In the genomic region with DNA sequence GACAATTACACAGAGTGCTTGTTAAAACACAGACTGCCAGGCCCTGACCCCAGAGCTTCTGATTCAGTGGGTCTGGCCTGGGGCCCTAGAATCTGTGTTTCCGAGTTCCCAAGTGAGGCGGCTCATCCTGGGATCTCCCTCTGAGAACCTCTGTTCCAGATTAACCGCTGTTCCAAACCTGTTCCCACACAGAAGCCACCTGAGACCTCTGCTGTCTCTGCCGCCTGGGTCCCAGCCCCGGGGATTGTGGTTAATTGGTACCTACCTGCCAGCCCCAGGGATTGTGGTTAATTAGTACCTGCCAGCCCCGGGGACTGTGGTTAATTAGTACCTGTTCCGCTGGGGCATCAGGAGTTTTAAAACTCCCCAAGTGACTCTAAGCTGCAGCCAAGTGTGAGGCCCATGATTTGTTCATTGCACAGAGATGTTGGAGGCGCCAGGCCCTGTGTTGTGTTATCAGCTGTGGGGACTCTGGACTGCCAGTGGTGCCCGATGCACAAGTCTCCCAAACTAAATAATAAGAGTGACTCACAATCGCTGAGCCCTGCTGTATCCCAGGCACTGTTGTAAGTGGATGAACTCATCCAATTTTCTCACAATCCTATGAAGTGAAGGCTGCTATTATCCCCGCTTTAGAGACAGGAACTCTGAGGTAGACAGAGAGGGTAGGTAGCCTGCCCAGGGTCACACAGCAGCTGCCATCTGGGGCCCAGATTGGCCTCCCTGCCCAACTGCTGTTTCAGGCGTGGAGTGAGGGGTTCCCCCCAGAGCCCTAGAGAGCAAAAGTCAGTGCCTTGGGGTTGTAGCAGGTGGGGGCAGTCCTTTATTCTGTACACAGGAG, we compare ENCODE assay signal across 30 cellular contexts.
DNase-seq lines count a peak whose midpoint lies in the region; ATAC-seq, FAIRE-seq and TF ChIP-seq lines count a peak whose summit lies in the region.
"Had no signal": no experiment of that assay in that cellular context is flagged by ENCODE, and none has a peak within 500 bp of the region (broad histone marks: within the 10 kb centered on the region; RNA-seq: fewer than 3 reads in every experiment).

No MANE protein-coding gene starts in this region.

- no peak overlapping the region for H2AFZ ChIP-seq in GM12878 (ENCODE audit: control insufficient read depth, low read depth, low read length)

- no peaks in the 10 kb centered on the region for H3K79me2 ChIP-seq in GM12878 (ENCODE audit: control insufficient read depth, insufficient read depth, low read length)

- no peaks in the 10 kb centered on the region for H3K36me3 Mint-ChIP-seq in activated T-helper 1 cell treated with anti-CD3 and anti-CD28 coated beads, Interleukin-12 subunit alpha, Interleukin-12 subunit beta, Interleukin-2, Interleukin-4 antibody, amounts not matched to agents 30 ng/mL and 10 ng/mL and 1 ng/mL, durations not matched to agents 14 hours and 24 hours and 36 hours (ENCODE audit: low read depth)
- H3K36me3 Mint-ChIP-seq: stimulated activated effector memory CD8-positive, alpha-beta T cell treated with anti-CD3 and anti-CD28 coated beads, Interleukin-12 subunit alpha, Interleukin-12 subunit beta, amount 100 ng/mL, for 72 hours had no signal

- no peak overlapping the region for H3K4me3 Mint-ChIP-seq in activated T-helper 1 cell treated with anti-CD3 and anti-CD28 coated beads, Interleukin-12 subunit alpha, Interleukin-12 subunit beta, Interleukin-2, Interleukin-4 antibody, amounts not matched to agents 30 ng/mL and 10 ng/mL and 1 ng/mL, durations not matched to agents 14 hours and 24 hours and 36 hours
- H3K4me3 Mint-ChIP-seq: stimulated activated effector memory CD8-positive, alpha-beta T cell treated with anti-CD3 and anti-CD28 coated beads, Interleukin-12 subunit alpha, Interleukin-12 subunit beta, amount 100 ng/mL, for 72 hours had no signal

- POLR2A ChIA-PET in GM12878 (lab: Charles Lee) = interaction anchor here (0.7 to 1.9 kb wide), 2 partner anchors 20 to 24 kb away, joined by 3 to 5 read pairs; no protein-coding TSS in a partner anchor

- no peak overlapping the region for H3K27ac ChIP-seq in GM12878 (ENCODE audit: control insufficient read depth, insufficient read depth)
- H3K27ac ChIP-seq: breast epithelium, esophagus muscularis mucosa, gastroesophageal sphincter, neutrophil, psoas muscle, VCaP had no signal

- H4K20me1 ChIP-seq in GM12878 (ENCODE audit: control insufficient read depth, insufficient read depth) = no peaks in the 10 kb centered on the region

- intact Hi-C loops in GM12878 (cut with micrococcal nuclease; ENCODE audit: unreplicated experiment) (no loop called here), mucosa of descending colon (cut with DNase I, micrococcal nuclease) (no loop called here)
- intact Hi-C loops in activated T-helper 1 cell treated with anti-CD3 and anti-CD28 coated beads, Interleukin-12 subunit alpha, Interleukin-12 subunit beta, Interleukin-2, Interleukin-4 antibody, amounts not matched to agents 30 ng/mL and 10 ng/mL and 1 ng/mL, durations not matched to agents 14 hours and 24 hours and 36 hours (cut with micrococcal nuclease) = no loop called here

- peak; percentile 87 for ATAC-seq in GM12878
- peak; percentile 55 for ATAC-seq in mucosa of descending colon
- ATAC-seq in stimulated activated naive CD8-positive, alpha-beta T cell treated with anti-CD3 and anti-CD28 coated beads, Interleukin-15, Interleukin-2, amounts not matched to agents 100 U/mL and 50 U/mL, for 24 hours = no peak
- no peak for ATAC-seq in HG03378 (IDR thresholded peaks at IDR 0.05; ENCODE audit: unreplicated experiment)
- ATAC-seq: gastroesophageal sphincter; psoas muscle; SK-N-SH treated with all-trans-retinoic acid at 6 μM for 48 hours; stimulated activated effector memory CD8-positive, alpha-beta T cell treated with anti-CD3 and anti-CD28 coated beads, Interleukin-12 subunit alpha, Interleukin-12 subunit beta, amount 100 ng/mL, for 72 hours had no signal

- H3K4me1 ChIP-seq in GM12878 (ENCODE audit: control insufficient read depth, insufficient read depth, low read length) (no peaks in the 10 kb centered on the region), mucosa of descending colon (ENCODE audit: low read depth) (no peaks in the 10 kb centered on the region)
- H3K4me1 ChIP-seq: breast epithelium, gastroesophageal sphincter, psoas muscle had no signal

- DNase-seq in AG08396 (ENCODE audit: low spot score) (peak; percentile 61), H4 (ENCODE audit: low spot score) (peak; percentile 53), GM12878 (ENCODE audit: low read depth, low spot score) (peak; percentile 73), mucosa of descending colon (peak in 2 of 3 donors; percentile 17 to 39), frontal cortex (ENCODE audit: low spot score in 2 of 2) (no peak)
- no peak for DNase-seq in stimulated activated naive CD8-positive, alpha-beta T cell treated with anti-CD3 and anti-CD28 coated beads, Interleukin-15, Interleukin-2, amounts not matched to agents 100 U/mL and 50 U/mL, for 24 hours
- no peak for DNase-seq in activated T-helper 1 cell treated with anti-CD3 and anti-CD28 coated beads, Interleukin-12 subunit alpha, Interleukin-12 subunit beta, Interleukin-2, Interleukin-4 antibody, amounts not matched to agents 30 ng/mL and 10 ng/mL and 1 ng/mL, durations not matched to agents 14 hours and 24 hours and 36 hours (ENCODE audit: low spot score)
- DNase-seq: activated CD4-positive, alpha-beta T cell treated with anti-CD3 and anti-CD28 coated beads for 48 hours; activated naive CD4-positive, alpha-beta T cell treated with Interleukin-2 at 50 U/mL for 16 hours; activated T-cell treated with anti-CD3 and anti-CD28 coated beads, Interleukin-2, amount 50 U/mL, for 48 hours; amniotic stem cell; DMS79; KBM-7; NCI-H1694 treated with DMSO at 0.1 percent for 48 hours; NCI-H2227 treated with DMSO at 0.1 percent for 48 hours; NCI-H748 treated with DMSO at 0.1 percent for 48 hours; psoas muscle; stimulated activated CD4-positive, alpha-beta T cell treated with anti-CD3 and anti-CD28 coated beads, Interleukin-2, amount 100 ng/mL, for 24 hours had no signal

- TF ChIP-seq CTCF in GM12878 (IDR thresholded peaks at IDR 0.05 in 2 of 3, conservative IDR thresholded peaks at IDR 0.05 in 1 of 3; ENCODE audit: control insufficient read depth in 2 of 3, extremely low read depth in 1 of 3, insufficient read depth in 1 of 3, low read depth in 3 of 3, low read length in 3 of 3) = no peak
- TF ChIP-seq CTCF in mucosa of descending colon (IDR thresholded peaks at IDR 0.05) = no peak

- SMC1A ChIA-PET in GM12878 (lab: Charles Lee; ENCODE audit: uncharacterized antibody, unreplicated experiment) = interaction anchor here (0.6 to 1.9 kb wide), 11 partner anchors 9 to 298 kb away, joined by 3 to 6 read pairs (median 4); no protein-coding TSS in a partner anchor

- no peak overlapping the region for H3K4me2 ChIP-seq in GM12878 (ENCODE audit: control insufficient read depth, insufficient read depth)

- no peaks in the 10 kb centered on the region; a peak in 2 of 4 replicates for H3K27me3 ChIP-seq in GM12878 (replicated peaks in 1 of 2; ENCODE audit: control insufficient read depth in 2 of 2, insufficient read depth in 2 of 2, low read length in 1 of 2)
- H3K27me3 ChIP-seq: gastroesophageal sphincter had no signal

- H3K9me3 Mint-ChIP-seq in activated T-helper 1 cell treated with anti-CD3 and anti-CD28 coated beads, Interleukin-12 subunit alpha, Interleukin-12 subunit beta, Interleukin-2, Interleukin-4 antibody, amounts not matched to agents 30 ng/mL and 10 ng/mL and 1 ng/mL, durations not matched to agents 14 hours and 24 hours and 36 hours = no peaks in the 10 kb centered on the region
- H3K9me3 Mint-ChIP-seq: stimulated activated effector memory CD8-positive, alpha-beta T cell treated with anti-CD3 and anti-CD28 coated beads, Interleukin-12 subunit alpha, Interleukin-12 subunit beta, amount 100 ng/mL, for 72 hours had no signal

- CTCF ChIA-PET in GM12878 (lab: Yijun Ruan, JAX) = interaction anchor here (1.3 to 2.0 kb wide), 3 partner anchors 23 to 297 kb away, joined by 4 to 8 read pairs (median 7); no protein-coding TSS in a partner anchor

- in situ Hi-C loops in GM12878 (cut with MboI) = no loop called here

- TF ChIP-seq RAD21 in GM12878 (IDR thresholded peaks at IDR 0.05; ENCODE audit: insufficient read depth, low read depth, low read length) = no peak

- RAD21 ChIA-PET in GM12878 (lab: Charles Lee; ENCODE audit: unreplicated experiment) = interaction anchor here (1.9 to 2.6 kb wide), 2 partner anchors 24 to 45 kb away, joined by 5 to 7 read pairs; no protein-coding TSS in a partner anchor

- no peak overlapping the region for H3K9ac ChIP-seq in GM12878 (ENCODE audit: control insufficient read depth, insufficient read depth, low read length)

- peak in 1 of 2 experiments; percentile 33; a peak in 1 of 4 replicates for TF ChIP-seq EP300 in GM12878 (IDR thresholded peaks at IDR 0.05; ENCODE audit: borderline replicate concordance in 1 of 2, control insufficient read depth in 1 of 2, low read depth in 2 of 2, low read length in 2 of 2)

- FAIRE-seq in GM12878 (lab: Jason Lieb, UNC) (no peak), frontal cortex (lab: Jason Lieb, UNC) (no peak)
- FAIRE-seq: colon, GM12892 had no signal

- no TSS peak for BruUV-seq in GM12878 (replicated peaks; lab: Mats Ljungman, UMichigan)

- no peaks in the 10 kb centered on the region for H3K9me3 ChIP-seq in GM12878 (replicated peaks; ENCODE audit: control insufficient read depth, insufficient read depth, low read length)
- H3K9me3 ChIP-seq in mucosa of descending colon = no peaks in the 10 kb centered on the region
- H3K9me3 ChIP-seq: breast epithelium, esophagus muscularis mucosa, gastroesophageal sphincter, neutrophil, psoas muscle had no signal

- H3K4me3 ChIP-seq in GM12878 = no peak overlapping the region
- H3K4me3 ChIP-seq in mucosa of descending colon = no peak overlapping the region
- H3K4me3 ChIP-seq: breast epithelium, esophagus muscularis mucosa, gastroesophageal sphincter, lung, psoas muscle, smooth muscle cell had no signal

- WGBS in GM12878 (ENCODE audit: insufficient coverage, insufficient replicate concordance, low lambda C conversion rate, missing lambda C conversion rate) = 8% methylated on average over 12 of the region's 12 CpGs

- H3K4me1 Mint-ChIP-seq in activated T-helper 1 cell treated with anti-CD3 and anti-CD28 coated beads, Interleukin-12 subunit alpha, Interleukin-12 subunit beta, Interleukin-2, Interleukin-4 antibody, amounts not matched to agents 30 ng/mL and 10 ng/mL and 1 ng/mL, durations not matched to agents 14 hours and 24 hours and 36 hours (ENCODE audit: low read depth) = no peaks in the 10 kb centered on the region
- H3K4me1 Mint-ChIP-seq: stimulated activated effector memory CD8-positive, alpha-beta T cell treated with anti-CD3 and anti-CD28 coated beads, Interleukin-12 subunit alpha, Interleukin-12 subunit beta, amount 100 ng/mL, for 72 hours had no signal

- TF ChIP-seq POLR2A in GM12878 (IDR thresholded peaks at IDR 0.05; ENCODE audit: low read depth, low read length) = no peak

- no peak overlapping the region for H3K27ac Mint-ChIP-seq in activated T-helper 1 cell treated with anti-CD3 and anti-CD28 coated beads, Interleukin-12 subunit alpha, Interleukin-12 subunit beta, Interleukin-2, Interleukin-4 antibody, amounts not matched to agents 30 ng/mL and 10 ng/mL and 1 ng/mL, durations not matched to agents 14 hours and 24 hours and 36 hours
- H3K27ac Mint-ChIP-seq: stimulated activated effector memory CD8-positive, alpha-beta T cell treated with anti-CD3 and anti-CD28 coated beads, Interleukin-12 subunit alpha, Interleukin-12 subunit beta, amount 100 ng/mL, for 72 hours had no signal

- H3K27me3 Mint-ChIP-seq in activated T-helper 1 cell treated with anti-CD3 and anti-CD28 coated beads, Interleukin-12 subunit alpha, Interleukin-12 subunit beta, Interleukin-2, Interleukin-4 antibody, amounts not matched to agents 30 ng/mL and 10 ng/mL and 1 ng/mL, durations not matched to agents 14 hours and 24 hours and 36 hours (ENCODE audit: insufficient read depth) = peaks cover 3% of the 10 kb centered on the region

- H3K36me3 ChIP-seq in GM12878 (ENCODE audit: control insufficient read depth in 2 of 2, insufficient read depth in 2 of 2, low read length in 1 of 2) = no peaks in the 10 kb centered on the region
- H3K36me3 ChIP-seq in mucosa of descending colon (ENCODE audit: low read depth) = no peaks in the 10 kb centered on the region
- H3K36me3 ChIP-seq: breast epithelium, esophagus muscularis mucosa, gastroesophageal sphincter, neutrophil had no signal

Comparison
In these comparisons a context has a peak if more than half of its experiments do, and no peak if none do; other contexts are left out.
1. DNase-seq: peak in AG08396 (single experiment), H4 (single experiment), GM12878 (single experiment) and mucosa of descending colon (2 of 3); none in stimulated activated naive CD8-positive, alpha-beta T cell treated with anti-CD3 and anti-CD28 coated beads, Interleukin-15, Interleukin-2, amounts not matched to agents 100 U/mL and 50 U/mL, for 24 hours (single experiment), activated T-helper 1 cell treated with anti-CD3 and anti-CD28 coated beads, Interleukin-12 subunit alpha, Interleukin-12 subunit beta, Interleukin-2, Interleukin-4 antibody, amounts not matched to agents 30 ng/mL and 10 ng/mL and 1 ng/mL, durations not matched to agents 14 hours and 24 hours and 36 hours (single experiment) and frontal cortex (0 of 2).
2. ATAC-seq: peak in GM12878 (single experiment) and mucosa of descending colon (single experiment); none in stimulated activated naive CD8-positive, alpha-beta T cell treated with anti-CD3 and anti-CD28 coated beads, Interleukin-15, Interleukin-2, amounts not matched to agents 100 U/mL and 50 U/mL, for 24 hours (single experiment) and HG03378 (single experiment).